Comparison of ENCODE assay signal across 1 cellular context in genomic region chr2:219176818-219177593, GRCh38.
A peak's percentile ranks its signal among the peaks of the same experiment; 100 is the strongest.
TF ChIP-seq lines count a peak whose summit lies in the region.

Gene CNPPD1 (minus strand): TSS chr2:219176925. CDS start chr2:219176828, 97 bp downstream.

TF ChIP-seq in HepG2, 621 proteins besides CTCF, POLR2A, EP300 and RAD21 (continued from another document and continues in another):
- no peak for TF ChIP-seq USF2 (IDR thresholded peaks at IDR 0.05; ENCODE audit: low read depth, low read length)
- peak; percentile 35; the same call in 1 of the 2 replicates for TF ChIP-seq USF2 (CRISPR knock-in tag; IDR thresholded peaks at IDR 0.05; ENCODE audit: borderline replicate concordance)
- peak; percentile 89 for TF ChIP-seq ZNF766 (CRISPR knock-in tag; IDR thresholded peaks at IDR 0.05; ENCODE audit: borderline replicate concordance)
- TF ChIP-seq HOXD1 (CRISPR knock-in tag; IDR thresholded peaks at IDR 0.05): peak; percentile 92
- no peak for TF ChIP-seq HNF1A (IDR thresholded peaks at IDR 0.05; ENCODE audit: low read depth)
- peak; percentile 83; the same call in 1 of the 2 replicates for TF ChIP-seq HNF1A (CRISPR knock-in tag; IDR thresholded peaks at IDR 0.05; ENCODE audit: borderline replicate concordance)
- TF ChIP-seq, protein P1, sequence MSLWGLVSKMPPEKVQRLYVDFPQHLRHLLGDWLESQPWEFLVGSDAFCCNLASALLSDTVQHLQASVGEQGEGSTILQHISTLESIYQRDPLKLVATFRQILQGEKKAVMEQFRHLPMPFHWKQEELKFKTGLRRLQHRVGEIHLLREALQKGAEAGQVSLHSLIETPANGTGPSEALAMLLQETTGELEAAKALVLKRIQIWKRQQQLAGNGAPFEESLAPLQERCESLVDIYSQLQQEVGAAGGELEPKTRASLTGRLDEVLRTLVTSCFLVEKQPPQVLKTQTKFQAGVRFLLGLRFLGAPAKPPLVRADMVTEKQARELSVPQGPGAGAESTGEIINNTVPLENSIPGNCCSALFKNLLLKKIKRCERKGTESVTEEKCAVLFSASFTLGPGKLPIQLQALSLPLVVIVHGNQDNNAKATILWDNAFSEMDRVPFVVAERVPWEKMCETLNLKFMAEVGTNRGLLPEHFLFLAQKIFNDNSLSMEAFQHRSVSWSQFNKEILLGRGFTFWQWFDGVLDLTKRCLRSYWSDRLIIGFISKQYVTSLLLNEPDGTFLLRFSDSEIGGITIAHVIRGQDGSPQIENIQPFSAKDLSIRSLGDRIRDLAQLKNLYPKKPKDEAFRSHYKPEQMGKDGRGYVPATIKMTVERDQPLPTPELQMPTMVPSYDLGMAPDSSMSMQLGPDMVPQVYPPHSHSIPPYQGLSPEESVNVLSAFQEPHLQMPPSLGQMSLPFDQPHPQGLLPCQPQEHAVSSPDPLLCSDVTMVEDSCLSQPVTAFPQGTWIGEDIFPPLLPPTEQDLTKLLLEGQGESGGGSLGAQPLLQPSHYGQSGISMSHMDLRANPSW (CRISPR knock-in tag; IDR thresholded peaks at IDR 0.05; ENCODE audit: borderline replicate concordance): no peak; the same call in 1 of the 2 replicates
- TF ChIP-seq ARNTL (CRISPR knock-in tag; IDR thresholded peaks at IDR 0.05): peak; percentile 85
- TF ChIP-seq BCL3 (CRISPR knock-in tag; IDR thresholded peaks at IDR 0.05): peak; percentile 95
- TF ChIP-seq HES4 (CRISPR knock-in tag; IDR thresholded peaks at IDR 0.05; ENCODE audit: borderline replicate concordance): peak; percentile 96
- peak; percentile 57 for TF ChIP-seq YY1 (IDR thresholded peaks at IDR 0.05; ENCODE audit: insufficient read depth, insufficient replicate concordance, low read depth, low read length)
- TF ChIP-seq GFI1 (CRISPR knock-in tag; IDR thresholded peaks at IDR 0.05; ENCODE audit: borderline replicate concordance): peak; percentile 79; the same call in 1 of the 2 replicates
- peak; percentile 73 for TF ChIP-seq ZNF3 (CRISPR knock-in tag; IDR thresholded peaks at IDR 0.05)
- TF ChIP-seq ZNF343 (CRISPR knock-in tag; IDR thresholded peaks at IDR 0.05): peak; percentile 90; the same call in 1 of the 2 replicates
- TF ChIP-seq, protein P2, sequence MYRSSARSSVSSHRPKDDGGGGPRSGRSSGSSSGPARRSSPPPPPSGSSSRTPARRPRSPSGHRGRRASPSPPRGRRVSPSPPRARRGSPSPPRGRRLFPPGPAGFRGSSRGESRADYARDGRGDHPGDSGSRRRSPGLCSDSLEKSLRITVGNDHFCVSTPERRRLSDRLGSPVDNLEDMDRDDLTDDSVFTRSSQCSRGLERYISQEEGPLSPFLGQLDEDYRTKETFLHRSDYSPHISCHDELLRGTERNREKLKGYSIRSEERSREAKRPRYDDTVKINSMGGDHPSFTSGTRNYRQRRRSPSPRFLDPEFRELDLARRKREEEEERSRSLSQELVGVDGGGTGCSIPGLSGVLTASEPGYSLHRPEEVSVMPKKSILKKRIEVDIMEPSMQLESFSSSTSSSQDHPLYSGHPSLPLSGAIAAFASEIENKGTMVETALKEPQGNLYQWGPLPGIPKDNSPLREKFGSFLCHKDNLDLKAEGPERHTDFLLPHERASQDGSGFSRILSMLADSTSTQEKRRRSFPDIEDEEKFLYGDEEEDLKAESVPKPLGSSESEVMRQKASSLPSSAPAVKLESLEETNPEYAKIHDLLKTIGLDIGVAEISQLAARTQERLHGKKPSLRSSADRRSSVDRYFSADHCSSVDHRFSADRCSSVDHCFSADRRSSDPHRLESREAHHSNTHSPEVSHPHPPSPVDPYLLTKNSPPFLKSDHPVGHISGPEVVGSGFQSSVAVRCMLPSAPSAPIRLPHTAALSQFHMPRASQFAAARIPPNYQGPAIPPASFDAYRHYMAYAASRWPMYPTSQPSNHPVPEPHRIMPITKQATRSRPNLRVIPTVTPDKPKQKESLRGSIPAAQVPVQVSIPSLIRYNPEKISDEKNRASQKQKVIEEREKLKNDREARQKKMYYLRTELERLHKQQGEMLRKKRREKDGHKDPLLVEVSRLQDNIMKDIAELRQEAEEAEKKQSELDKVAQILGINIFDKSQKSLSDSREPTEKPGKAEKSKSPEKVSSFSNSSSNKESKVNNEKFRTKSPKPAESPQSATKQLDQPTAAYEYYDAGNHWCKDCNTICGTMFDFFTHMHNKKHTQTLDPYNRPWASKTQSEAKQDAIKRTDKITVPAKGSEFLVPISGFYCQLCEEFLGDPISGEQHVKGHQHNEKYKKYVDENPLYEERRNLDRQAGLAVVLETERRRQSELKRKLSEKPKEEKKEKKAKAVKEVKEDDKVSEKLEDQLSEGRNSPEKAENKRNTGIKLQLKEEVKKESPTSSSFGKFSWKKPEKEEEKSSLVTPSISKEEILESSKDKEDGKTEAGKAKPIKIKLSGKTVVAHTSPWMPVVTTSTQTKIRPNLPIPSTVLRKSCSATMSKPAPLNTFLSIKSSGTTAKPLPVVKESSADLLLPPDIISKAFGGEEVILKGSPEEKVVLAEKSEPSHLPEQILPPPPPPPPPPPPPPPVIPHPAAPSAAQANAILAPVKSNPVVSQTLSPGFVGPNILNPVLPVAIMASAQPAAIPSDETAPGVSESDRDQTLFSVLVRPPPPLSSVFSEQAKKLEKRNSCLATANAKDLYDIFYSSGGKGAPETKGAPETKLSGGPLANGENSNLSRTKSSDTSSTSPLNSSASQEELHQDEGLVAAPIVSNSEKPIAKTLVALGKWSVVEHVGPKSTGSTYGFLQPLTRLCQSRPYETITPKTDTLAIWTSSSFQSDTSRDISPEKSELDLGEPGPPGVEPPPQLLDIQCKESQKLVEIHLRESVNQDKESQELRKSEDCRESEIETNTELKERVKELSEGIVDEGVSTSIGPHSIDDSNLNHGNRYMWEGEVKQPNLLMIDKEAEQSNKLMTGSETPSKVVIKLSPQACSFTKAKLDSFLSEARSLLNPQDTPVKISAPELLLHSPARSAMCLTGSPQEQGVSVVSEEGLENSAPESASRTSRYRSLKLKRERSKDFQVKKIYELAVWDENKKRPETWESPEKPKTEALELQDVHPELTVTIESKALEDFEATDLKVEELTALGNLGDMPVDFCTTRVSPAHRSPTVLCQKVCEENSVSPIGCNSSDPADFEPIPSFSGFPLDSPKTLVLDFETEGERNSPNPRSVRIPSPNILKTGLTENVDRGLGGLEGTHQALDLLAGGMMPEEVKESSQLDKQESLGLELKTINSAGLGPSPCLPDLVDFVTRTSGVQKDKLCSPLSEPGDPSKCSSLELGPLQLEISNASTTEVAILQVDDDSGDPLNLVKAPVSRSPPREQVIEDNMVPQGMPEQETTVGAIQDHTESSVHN (CRISPR knock-in tag; IDR thresholded peaks at IDR 0.05): peak; percentile 94; the same call in 1 of the 2 replicates
- TF ChIP-seq MTA1 (CRISPR knock-in tag; IDR thresholded peaks at IDR 0.05; ENCODE audit: borderline replicate concordance): peak; percentile 86; the same call in 1 of the 2 replicates
- TF ChIP-seq ZNF674 (CRISPR knock-in tag; IDR thresholded peaks at IDR 0.05; ENCODE audit: low read depth): peak; percentile 98; the same call in 1 of the 2 replicates
- TF ChIP-seq CERS6 (CRISPR knock-in tag; IDR thresholded peaks at IDR 0.05): no peak
- peak; percentile 80 for TF ChIP-seq HNRNPK (IDR thresholded peaks at IDR 0.05; ENCODE audit: low read depth, low read length, poor library complexity, severe bottlenecking)
- no peak for TF ChIP-seq CBX1 (IDR thresholded peaks at IDR 0.05; ENCODE audit: low read depth)
- TF ChIP-seq MXD4 (CRISPR knock-in tag; IDR thresholded peaks at IDR 0.05): peak; percentile 91; the same call in 1 of the 2 replicates
- TF ChIP-seq, protein P3, sequence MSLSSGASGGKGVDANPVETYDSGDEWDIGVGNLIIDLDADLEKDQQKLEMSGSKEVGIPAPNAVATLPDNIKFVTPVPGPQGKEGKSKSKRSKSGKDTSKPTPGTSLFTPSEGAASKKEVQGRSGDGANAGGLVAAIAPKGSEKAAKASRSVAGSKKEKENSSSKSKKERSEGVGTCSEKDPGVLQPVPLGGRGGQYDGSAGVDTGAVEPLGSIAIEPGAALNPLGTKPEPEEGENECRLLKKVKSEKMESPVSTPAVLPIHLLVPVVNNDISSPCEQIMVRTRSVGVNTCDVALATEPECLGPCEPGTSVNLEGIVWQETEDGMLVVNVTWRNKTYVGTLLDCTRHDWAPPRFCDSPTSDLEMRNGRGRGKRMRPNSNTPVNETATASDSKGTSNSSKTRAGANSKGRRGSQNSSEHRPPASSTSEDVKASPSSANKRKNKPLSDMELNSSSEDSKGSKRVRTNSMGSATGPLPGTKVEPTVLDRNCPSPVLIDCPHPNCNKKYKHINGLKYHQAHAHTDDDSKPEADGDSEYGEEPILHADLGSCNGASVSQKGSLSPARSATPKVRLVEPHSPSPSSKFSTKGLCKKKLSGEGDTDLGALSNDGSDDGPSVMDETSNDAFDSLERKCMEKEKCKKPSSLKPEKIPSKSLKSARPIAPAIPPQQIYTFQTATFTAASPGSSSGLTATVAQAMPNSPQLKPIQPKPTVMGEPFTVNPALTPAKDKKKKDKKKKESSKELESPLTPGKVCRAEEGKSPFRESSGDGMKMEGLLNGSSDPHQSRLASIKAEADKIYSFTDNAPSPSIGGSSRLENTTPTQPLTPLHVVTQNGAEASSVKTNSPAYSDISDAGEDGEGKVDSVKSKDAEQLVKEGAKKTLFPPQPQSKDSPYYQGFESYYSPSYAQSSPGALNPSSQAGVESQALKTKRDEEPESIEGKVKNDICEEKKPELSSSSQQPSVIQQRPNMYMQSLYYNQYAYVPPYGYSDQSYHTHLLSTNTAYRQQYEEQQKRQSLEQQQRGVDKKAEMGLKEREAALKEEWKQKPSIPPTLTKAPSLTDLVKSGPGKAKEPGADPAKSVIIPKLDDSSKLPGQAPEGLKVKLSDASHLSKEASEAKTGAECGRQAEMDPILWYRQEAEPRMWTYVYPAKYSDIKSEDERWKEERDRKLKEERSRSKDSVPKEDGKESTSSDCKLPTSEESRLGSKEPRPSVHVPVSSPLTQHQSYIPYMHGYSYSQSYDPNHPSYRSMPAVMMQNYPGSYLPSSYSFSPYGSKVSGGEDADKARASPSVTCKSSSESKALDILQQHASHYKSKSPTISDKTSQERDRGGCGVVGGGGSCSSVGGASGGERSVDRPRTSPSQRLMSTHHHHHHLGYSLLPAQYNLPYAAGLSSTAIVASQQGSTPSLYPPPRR (CRISPR knock-in tag; IDR thresholded peaks at IDR 0.05; ENCODE audit: borderline replicate concordance): peak; percentile 61
- peak; percentile 89 for TF ChIP-seq ZNF746 (CRISPR knock-in tag; IDR thresholded peaks at IDR 0.05)
- TF ChIP-seq ASH2L (IDR thresholded peaks at IDR 0.05; ENCODE audit: insufficient read length, low read depth, low read length): peak; percentile 22
